ENCODE assay signal across 1 cellular context in the genomic region with DNA sequence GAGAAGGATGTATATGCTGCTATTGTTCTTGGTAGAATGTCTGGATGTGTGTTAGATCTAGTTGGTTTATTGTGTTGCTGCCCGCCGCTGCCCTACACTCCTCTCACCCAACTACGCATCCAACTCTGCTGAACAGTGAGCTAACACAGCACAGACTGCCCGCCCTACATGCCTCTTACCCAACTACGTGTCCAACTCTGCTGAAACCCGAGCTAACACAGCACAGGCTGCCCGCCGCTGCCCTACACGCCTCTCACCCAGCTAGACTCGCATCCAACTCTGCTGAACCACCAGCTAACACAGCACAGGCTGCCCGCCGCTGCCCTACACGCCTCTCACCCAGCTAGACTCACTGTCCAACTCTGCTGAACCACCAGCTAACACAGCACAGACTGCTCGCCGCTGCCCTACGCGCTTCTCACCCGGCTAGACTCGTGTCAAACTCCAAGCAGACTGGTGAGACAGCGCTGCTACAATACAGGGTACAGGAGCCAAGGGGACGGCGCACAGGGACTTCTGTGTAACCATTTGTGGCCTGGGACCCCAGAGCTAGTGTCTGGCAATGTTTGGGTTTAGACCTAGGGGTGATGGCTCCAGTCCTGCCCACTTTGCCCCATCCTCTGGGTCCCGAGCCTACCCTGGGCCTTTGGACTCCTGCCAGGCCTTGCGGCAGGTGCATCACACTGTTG.
TF ChIP-seq lines count a peak whose summit lies in the region.

No MANE protein-coding gene starts in this region.

TF ChIP-seq in endothelial cell of umbilical vein, 7 proteins besides CTCF, POLR2A, EP300 and RAD21:
- no peak for TF ChIP-seq MYC (IDR thresholded peaks at IDR 0.05; ENCODE audit: low read depth, low read length)
- TF ChIP-seq EZH2 (IDR thresholded peaks at IDR 0.05; ENCODE audit: borderline replicate concordance, low read depth, low read length, severe bottlenecking): no peak
- no peak for TF ChIP-seq MAX (IDR thresholded peaks at IDR 0.05; ENCODE audit: insufficient read depth, insufficient read length)
- no peak for TF ChIP-seq FOS (IDR thresholded peaks at IDR 0.05; ENCODE audit: borderline replicate concordance, insufficient read depth, low read length)
- TF ChIP-seq JUN (IDR thresholded peaks at IDR 0.05; ENCODE audit: borderline replicate concordance, insufficient read depth, insufficient read length, low read depth): no peak
- TF ChIP-seq POLR2AphosphoS5 (IDR thresholded peaks at IDR 0.05; ENCODE audit: insufficient read depth, low read depth, low read length): no peak
- no peak for TF ChIP-seq GATA2 (IDR thresholded peaks at IDR 0.05; ENCODE audit: insufficient read depth, insufficient read length, low read depth, low read length)
